ENCODE assay signal across 1 cellular context in genomic region chr13:73248154-73248553, GRCh38.
TF ChIP-seq lines count a peak whose summit lies in the region.

No MANE protein-coding gene starts in this region.

TF ChIP-seq in HCT116, 20 proteins besides CTCF, POLR2A, EP300 and RAD21 (continued from another document):
- TF ChIP-seq ZBTB33 (IDR thresholded peaks at IDR 0.05; ENCODE audit: extremely low read depth, insufficient replicate concordance, low read length) (no peak), POLR2AphosphoS5 (IDR thresholded peaks at IDR 0.05; ENCODE audit: low read depth, low read length) (no peak), FOSL1 (IDR thresholded peaks at IDR 0.05; ENCODE audit: low read depth) (no peak), YY1 (IDR thresholded peaks at IDR 0.05; ENCODE audit: extremely low read depth, insufficient replicate concordance, low read depth, low read length) (no peak)
